ENCODE assay signal across 37 cellular contexts in the genomic region with DNA sequence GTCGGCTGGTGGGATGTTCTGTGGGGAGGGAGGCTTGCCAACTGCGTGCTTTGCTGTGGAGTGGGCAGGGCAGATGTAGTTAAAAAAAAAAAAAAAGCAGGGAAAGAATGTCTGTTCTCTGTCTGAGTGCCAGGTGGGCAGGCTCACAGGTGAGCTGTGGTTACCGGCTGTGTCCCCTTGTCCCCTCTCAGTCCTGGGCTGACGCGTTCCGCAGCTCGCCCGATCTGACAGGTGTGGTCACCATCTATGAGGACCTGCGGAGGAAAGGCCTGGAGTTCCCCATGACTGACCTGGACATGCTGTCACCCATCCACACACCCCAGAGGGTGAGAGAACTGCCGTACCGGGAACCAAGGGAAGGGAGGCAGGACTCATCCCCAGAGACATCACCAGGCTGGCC.
"Had no signal": no experiment of that assay in that cellular context is flagged by ENCODE, and none has a peak within 500 bp of the region (broad histone marks: within the 10 kb centered on the region; RNA-seq: fewer than 3 reads in every experiment).

No MANE protein-coding gene starts in this region.

- H3K4me1 ChIP-seq: breast epithelium had no signal

- H3K36me3 Mint-ChIP-seq: activated naive CD4-positive, alpha-beta T cell treated with anti-CD3 and anti-CD28 coated beads, Interleukin-2, amount 50 U/mL, for 72 hours; activated naive CD8-positive, alpha-beta T cell treated with anti-CD3 and anti-CD28 coated beads for 36 hours had no signal

- H3K27ac Mint-ChIP-seq: activated B cell treated with CpG ODN at 0.5 μM for 24 hours; activated CD4-positive, alpha-beta memory T cell treated with anti-CD3 and anti-CD28 coated beads for 36 hours; activated CD4-positive, alpha-beta T cell treated with anti-CD3 and anti-CD28 coated beads, Interleukin-2, amount 10 ng/mL, durations not matched to agents 24 days and 14 days; activated CD8-positive, alpha-beta T cell treated with anti-CD3 and anti-CD28 coated beads for 36 hours; activated naive CD4-positive, alpha-beta T cell treated with anti-CD3 and anti-CD28 coated beads for 36 hours; activated naive CD8-positive, alpha-beta T cell treated with anti-CD3 and anti-CD28 coated beads for 36 hours; activated T-cell treated with anti-CD3 and anti-CD28 coated beads, Interleukin-2, amount 50 U/mL, for 72 hours; activated T-helper 1 cell treated with anti-CD3 and anti-CD28 coated beads, Interleukin-12 subunit alpha, Interleukin-12 subunit beta, Interleukin-2, Interleukin-4 antibody, amounts not matched to agents 30 ng/mL and 10 ng/mL and 1 ng/mL, durations not matched to agents 14 hours and 24 hours and 36 hours; activated T-helper 17 cell treated with anti-CD3 and anti-CD28 coated beads, Interleukin-2, amount 50 U/mL, for 72 hours; T-helper 1 cell treated with Interleukin-12 subunit alpha and Interleukin-12 subunit beta and Interleukin-4 antibody, amounts not matched to agents 30 μg/mL and 1 μg/mL, for 36 hours; T-helper 2 cell treated with Interferon-gamma antibody and Interleukin-4, amounts not matched to agents 5 μg/mL and 100 μg/mL, for 36 hours had no signal

- H3K27ac ChIP-seq: adrenal gland, body of pancreas, brain microvascular endothelial cell, breast epithelium, VCaP had no signal

- H3K27me3 ChIP-seq: adrenal gland, body of pancreas, brain microvascular endothelial cell, breast epithelium had no signal

- H3K4me3 ChIP-seq: adrenal gland, body of pancreas, breast epithelium had no signal

- H3K9me3 ChIP-seq: adrenal gland, body of pancreas, breast epithelium had no signal

- ATAC-seq: activated CD8-positive, alpha-beta T cell treated with anti-CD3 and anti-CD28 coated beads for 36 hours; activated naive CD4-positive, alpha-beta T cell treated with anti-CD3 and anti-CD28 coated beads, Interleukin-2, amount 50 U/mL, for 72 hours; activated T-cell treated with anti-CD3 and anti-CD28 coated beads, Interleukin-2, amount 50 U/mL, for 4 hours; activated T-cell treated with anti-CD3 and anti-CD28 coated beads, Interleukin-2, amount 50 U/mL, for 72 hours; activated T-helper 17 cell treated with anti-CD3 and anti-CD28 coated beads, Interleukin-2, amount 50 U/mL, for 72 hours; body of pancreas had no signal

- DNase-seq: activated B cell treated with CpG ODN at 0.5 μM for 24 hours; activated CD4-positive, alpha-beta memory T cell treated with anti-CD3 and anti-CD28 coated beads for 36 hours; activated CD4-positive, alpha-beta T cell treated with anti-CD3 and anti-CD28 coated beads for 4 hours; activated CD4-positive, alpha-beta T cell treated with anti-CD3 and anti-CD28 coated beads, Interleukin-2, amount 10 ng/mL, durations not matched to agents 24 days and 14 days; activated CD4-positive, alpha-beta T cell treated with anti-CD3 and anti-CD28 coated beads, Interleukin-2, amount 50 U/mL, for 1 hour; activated CD4-positive, alpha-beta T cell treated with anti-CD3 and anti-CD28 coated beads, Interleukin-2, amount 50 U/mL, for 4 hours; activated CD4-positive, CD25-positive, alpha-beta regulatory T cell treated with anti-CD3 and anti-CD28 coated beads, Interleukin-2, amount 50 U/mL, for 72 hours; activated CD8-positive, alpha-beta memory T cell treated with anti-CD3 and anti-CD28 coated beads, Interleukin-2, amount 50 U/mL, for 4 hours; activated CD8-positive, alpha-beta T cell treated with anti-CD3 and anti-CD28 coated beads for 36 hours; activated effector memory CD4-positive, alpha-beta T cell treated with anti-CD3 and anti-CD28 coated beads, Interleukin-2, amount 50 U/mL, for 16 hours; activated gamma-delta T cell treated with Interleukin-2 at 50 U/mL for 16 hours; activated naive CD4-positive, alpha-beta T cell; activated naive CD4-positive, alpha-beta T cell treated with anti-CD3 and anti-CD28 coated beads for 36 hours; activated naive CD4-positive, alpha-beta T cell treated with anti-CD3 and anti-CD28 coated beads, Interleukin-2, amount 50 U/mL, for 16 hours; activated naive CD8-positive, alpha-beta T cell treated with anti-CD3 and anti-CD28 coated beads for 36 hours; activated T-cell treated with anti-CD3 and anti-CD28 coated beads for 4 hours; activated T-cell treated with anti-CD3 and anti-CD28 coated beads, Interleukin-2, amount 50 U/mL, for 1 hour; activated T-cell treated with anti-CD3 and anti-CD28 coated beads, Interleukin-2, amount 50 U/mL, for 4 hours; activated T-cell treated with anti-CD3 and anti-CD28 coated beads, Interleukin-2, amount 50 U/mL, for 72 hours; amniotic stem cell; body of pancreas; brain microvascular endothelial cell; central memory CD4-positive, alpha-beta T cell; cerebellar nuclear complex; T-helper 1 cell; T-helper 2 cell; T-helper 9 cell had no signal

- H3K27me3 Mint-ChIP-seq: activated B cell treated with CpG ODN at 0.5 μM for 24 hours; activated CD4-positive, alpha-beta memory T cell treated with anti-CD3 and anti-CD28 coated beads for 36 hours; activated CD4-positive, alpha-beta T cell treated with anti-CD3 and anti-CD28 coated beads, Interleukin-2, amount 10 ng/mL, durations not matched to agents 24 days and 14 days; activated CD8-positive, alpha-beta T cell treated with anti-CD3 and anti-CD28 coated beads for 36 hours; activated naive CD8-positive, alpha-beta T cell treated with anti-CD3 and anti-CD28 coated beads for 36 hours; activated T-helper 17 cell treated with anti-CD3 and anti-CD28 coated beads, Interleukin-2, amount 50 U/mL, for 72 hours had no signal

- H3K9me3 Mint-ChIP-seq: activated B cell treated with CpG ODN at 0.5 μM for 24 hours; activated CD4-positive, alpha-beta memory T cell treated with anti-CD3 and anti-CD28 coated beads for 36 hours; activated CD4-positive, alpha-beta T cell treated with anti-CD3 and anti-CD28 coated beads, Interleukin-2, amount 10 ng/mL, durations not matched to agents 24 days and 14 days; activated CD8-positive, alpha-beta T cell treated with anti-CD3 and anti-CD28 coated beads for 36 hours; activated naive CD4-positive, alpha-beta T cell treated with anti-CD3 and anti-CD28 coated beads for 36 hours; activated naive CD4-positive, alpha-beta T cell treated with anti-CD3 and anti-CD28 coated beads, Interleukin-2, amount 50 U/mL, for 72 hours; activated naive CD8-positive, alpha-beta T cell treated with anti-CD3 and anti-CD28 coated beads for 36 hours; activated T-cell treated with anti-CD3 and anti-CD28 coated beads, Interleukin-2, amount 50 U/mL, for 4 hours; activated T-cell treated with anti-CD3 and anti-CD28 coated beads, Interleukin-2, amount 50 U/mL, for 72 hours; activated T-helper 1 cell treated with anti-CD3 and anti-CD28 coated beads, Interleukin-12 subunit alpha, Interleukin-12 subunit beta, Interleukin-2, Interleukin-4 antibody, amounts not matched to agents 30 ng/mL and 10 ng/mL and 1 ng/mL, durations not matched to agents 14 hours and 24 hours and 36 hours; activated T-helper 17 cell treated with anti-CD3 and anti-CD28 coated beads, Interleukin-2, amount 50 U/mL, for 72 hours; T-helper 1 cell treated with Interleukin-12 subunit alpha and Interleukin-12 subunit beta and Interleukin-4 antibody, amounts not matched to agents 30 μg/mL and 1 μg/mL, for 36 hours; T-helper 2 cell treated with Interferon-gamma antibody and Interleukin-4, amounts not matched to agents 5 μg/mL and 100 μg/mL, for 36 hours had no signal

- H3K4me3 Mint-ChIP-seq: activated B cell treated with CpG ODN at 0.5 μM for 24 hours; activated CD4-positive, alpha-beta memory T cell treated with anti-CD3 and anti-CD28 coated beads for 36 hours; activated CD4-positive, alpha-beta T cell treated with anti-CD3 and anti-CD28 coated beads, Interleukin-2, amount 10 ng/mL, durations not matched to agents 24 days and 14 days; activated CD8-positive, alpha-beta T cell treated with anti-CD3 and anti-CD28 coated beads for 36 hours; activated naive CD4-positive, alpha-beta T cell treated with anti-CD3 and anti-CD28 coated beads for 36 hours; activated naive CD8-positive, alpha-beta T cell treated with anti-CD3 and anti-CD28 coated beads for 36 hours; activated T-cell treated with anti-CD3 and anti-CD28 coated beads, Interleukin-2, amount 50 U/mL, for 4 hours; activated T-cell treated with anti-CD3 and anti-CD28 coated beads, Interleukin-2, amount 50 U/mL, for 72 hours; activated T-helper 1 cell treated with anti-CD3 and anti-CD28 coated beads, Interleukin-12 subunit alpha, Interleukin-12 subunit beta, Interleukin-2, Interleukin-4 antibody, amounts not matched to agents 30 ng/mL and 10 ng/mL and 1 ng/mL, durations not matched to agents 14 hours and 24 hours and 36 hours; activated T-helper 17 cell treated with anti-CD3 and anti-CD28 coated beads, Interleukin-2, amount 50 U/mL, for 72 hours; T-helper 1 cell treated with Interleukin-12 subunit alpha and Interleukin-12 subunit beta and Interleukin-4 antibody, amounts not matched to agents 30 μg/mL and 1 μg/mL, for 36 hours; T-helper 2 cell treated with Interferon-gamma antibody and Interleukin-4, amounts not matched to agents 5 μg/mL and 100 μg/mL, for 36 hours had no signal

- H3K4me1 Mint-ChIP-seq: activated CD4-positive, alpha-beta T cell treated with anti-CD3 and anti-CD28 coated beads, Interleukin-2, amount 10 ng/mL, durations not matched to agents 24 days and 14 days; activated T-helper 17 cell treated with anti-CD3 and anti-CD28 coated beads, Interleukin-2, amount 50 U/mL, for 72 hours had no signal

- FAIRE-seq: astrocyte, TTC549 had no signal
